In the genomic region with DNA sequence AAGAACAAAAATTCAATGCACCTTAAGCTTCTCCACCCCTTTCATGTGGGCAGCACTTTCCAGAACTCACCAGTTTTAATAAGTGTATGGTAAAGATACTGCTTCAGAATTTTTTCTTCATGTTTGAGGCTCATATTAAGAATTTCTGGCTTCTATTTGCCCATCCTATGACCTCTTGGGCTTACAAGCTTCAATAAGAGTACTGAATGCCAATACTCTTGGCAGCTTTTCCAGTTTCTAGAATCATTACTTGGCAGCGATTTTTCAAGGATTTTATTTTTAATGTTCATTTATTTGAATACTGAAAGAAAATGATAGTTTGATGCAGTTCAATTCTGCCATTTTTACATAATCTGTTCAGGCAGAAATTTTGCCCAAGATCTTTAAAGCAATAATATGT, we compare ENCODE assay signal across 26 cellular contexts.
"Had no signal": no experiment of that assay in that cellular context is flagged by ENCODE, and none has a peak within 500 bp of the region (broad histone marks: within the 10 kb centered on the region; RNA-seq: fewer than 3 reads in every experiment).

No MANE protein-coding gene starts in this region.

- DNase-seq: activated B cell treated with CpG ODN at 0.5 μM for 24 hours; activated CD4-positive, alpha-beta T cell treated with anti-CD3 and anti-CD28 coated beads for 48 hours; activated CD4-positive, alpha-beta T cell treated with anti-CD3 and anti-CD28 coated beads, Interleukin-2, amount 50 U/mL, for 1 hour; activated CD4-positive, alpha-beta T cell treated with anti-CD3 and anti-CD28 coated beads, Interleukin-2, amount 50 U/mL, for 48 hours; activated CD8-positive, alpha-beta memory T cell treated with anti-CD3 and anti-CD28 coated beads for 24 hours; activated CD8-positive, alpha-beta T cell treated with anti-CD3 and anti-CD28 coated beads for 36 hours; activated effector memory CD4-positive, alpha-beta T cell treated with Interleukin-2 at 50 U/mL for 16 hours; activated gamma-delta T cell treated with Interleukin-2 at 50 U/mL for 16 hours; activated naive CD4-positive, alpha-beta T cell treated with anti-CD3 and anti-CD28 coated beads, Interleukin-2, amount 50 U/mL, for 16 hours; activated naive CD4-positive, alpha-beta T cell treated with Interleukin-2 at 50 U/mL for 16 hours; activated T-cell treated with anti-CD3 and anti-CD28 coated beads, Interleukin-2, amount 50 U/mL, for 4 hours; amniotic stem cell; anterior cingulate cortex; brain microvascular endothelial cell; dorsolateral prefrontal cortex; effector memory CD4-positive, alpha-beta T cell; endodermal cell; foreskin melanocyte; heart right ventricle; T-helper 1 cell; T-helper 17 cell; T1000; WERI-Rb-1 had no signal

- ATAC-seq: activated CD4-positive, CD25-positive, alpha-beta regulatory T cell treated with anti-CD3 and anti-CD28 coated beads, Interleukin-2, amount 50 U/mL, for 24 hours; activated CD8-positive, alpha-beta T cell treated with anti-CD3 and anti-CD28 coated beads for 36 hours; activated T-cell treated with anti-CD3 and anti-CD28 coated beads, Interleukin-2, amount 50 U/mL, for 4 hours; activated T-helper 17 cell treated with anti-CD3 and anti-CD28 coated beads, Interleukin-2, amount 50 U/mL, for 72 hours; gastroesophageal sphincter; heart right ventricle; T-helper 17 cell had no signal
